Comparison of ENCODE assay signal across 19 cellular contexts in the genomic region with DNA sequence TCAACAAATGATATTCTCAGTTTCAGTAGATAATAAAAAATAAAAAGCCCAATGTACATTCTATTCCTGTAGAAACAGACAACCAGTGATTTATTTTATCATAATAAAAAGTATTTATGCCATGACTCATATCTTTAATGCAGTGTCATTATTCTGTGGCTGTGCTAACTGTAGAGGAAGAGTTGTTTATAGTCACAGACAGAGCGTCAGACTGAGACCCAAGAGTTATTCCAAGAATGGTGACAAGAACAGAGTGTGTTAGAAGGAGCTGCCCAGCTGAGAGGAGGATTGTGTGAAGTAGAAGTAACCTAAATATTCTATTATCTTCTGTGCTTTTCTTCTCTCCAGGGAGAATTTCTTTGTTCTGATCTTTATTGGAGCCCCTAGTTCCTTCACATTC.
DNase-seq lines count a peak whose midpoint lies in the region; ATAC-seq and TF ChIP-seq lines count a peak whose summit lies in the region.
"Had no signal": no experiment of that assay in that cellular context is flagged by ENCODE, and none has a peak within 500 bp of the region (broad histone marks: within the 10 kb centered on the region; RNA-seq: fewer than 3 reads in every experiment).

No MANE protein-coding gene starts in this region.

- DNase-seq in A172 (ENCODE audit: low spot score) (peak; percentile 55), LHCN-M2 (ENCODE audit: low read depth) (peak; percentile 7), choroid plexus epithelial cell (ENCODE audit: low read depth) (peak; percentile 10), myocyte (ENCODE audit: low read depth) (peak; percentile 6), NOMO-1 treated with DMSO at 0.1 percent for 48 hours (lab: John Stamatoyannopoulos, UW; ENCODE audit: unreplicated experiment) (no peak), DMS53 (lab: John Stamatoyannopoulos, UW) (no peak), NCI-H82 (lab: John Stamatoyannopoulos, UW) (no peak)
- DNase-seq: AML-193; Calu3; CD4-positive, CD25-positive, alpha-beta regulatory T cell; DMS79; GDM1; GOT3; MG63; NCI-H1105; NCI-H187; NCI-H446; PC-9 had no signal

- ATAC-seq in GM18519 (IDR thresholded peaks at IDR 0.05; ENCODE audit: low FRiP score, unreplicated experiment) = no peak

- H3K4me3 ChIP-seq in choroid plexus epithelial cell (ENCODE audit: low read depth, low read length) = no peak overlapping the region
- H3K4me3 ChIP-seq: MG63, PC-9 had no signal

- TF ChIP-seq CTCF in choroid plexus epithelial cell (conservative IDR thresholded peaks at IDR 0.05; ENCODE audit: low read depth, low read length) = no peak

Comparison
In these comparisons a context has a peak if more than half of its experiments do, and no peak if none do; other contexts are left out.
1. DNase-seq: peak in A172 (single experiment), LHCN-M2 (single experiment), choroid plexus epithelial cell (single experiment) and myocyte (single experiment); none in NOMO-1 treated with DMSO at 0.1 percent for 48 hours (single experiment), DMS53 (single experiment) and NCI-H82 (single experiment).